In genomic region chr2:29629495-29629894, GRCh38 we compare ENCODE assay signal across 30 cellular contexts.
"Had no signal": no experiment of that assay in that cellular context is flagged by ENCODE, and none has a peak within 500 bp of the region (broad histone marks: within the 10 kb centered on the region; RNA-seq: fewer than 3 reads in every experiment).

No MANE protein-coding gene starts in this region.

- H3K27me3 ChIP-seq: body of pancreas, cardiac muscle cell, colonic mucosa, neural progenitor cell, sigmoid colon, stomach, thyroid gland, upper lobe of left lung, vagina had no signal

- H3K9ac ChIP-seq: neural progenitor cell, parathyroid adenoma had no signal

- H3K9me3 ChIP-seq: body of pancreas, colonic mucosa, heart right ventricle, left ventricle myocardium inferior, psoas muscle, sigmoid colon, stomach, thyroid gland, upper lobe of left lung, vagina had no signal

- H3K4me3 ChIP-seq: body of pancreas, cardiac muscle cell, colonic mucosa, heart right ventricle, left ventricle myocardium inferior, neural progenitor cell, psoas muscle, sigmoid colon, smooth muscle cell, stomach, thyroid gland, upper lobe of left lung, vagina had no signal

- H3K4me1 ChIP-seq: colonic mucosa, neural progenitor cell, parathyroid adenoma, psoas muscle, thyroid gland, upper lobe of left lung, vagina had no signal

- H2AFZ ChIP-seq: neural progenitor cell, parathyroid adenoma had no signal

- DNase-seq: activated CD4-positive, alpha-beta T cell treated with anti-CD3 and anti-CD28 coated beads for 48 hours; activated CD4-positive, alpha-beta T cell treated with anti-CD3 and anti-CD28 coated beads, Interleukin-2, amount 50 U/mL, for 48 hours; activated CD8-positive, alpha-beta memory T cell treated with anti-CD3 and anti-CD28 coated beads for 24 hours; activated effector memory CD4-positive, alpha-beta T cell treated with Interleukin-2 at 50 U/mL for 16 hours; activated naive CD4-positive, alpha-beta T cell treated with Interleukin-2 at 50 U/mL for 16 hours; aorta; cerebellar nuclear complex; colonic mucosa; effector memory CD4-positive, alpha-beta T cell; left ventricle myocardium inferior; naive thymus-derived CD4-positive, alpha-beta T cell; occipital lobe; psoas muscle; sigmoid colon; stimulated activated CD4-positive, alpha-beta T cell treated with anti-CD3 and anti-CD28 coated beads, Interleukin-1b, Interleukin-23, amount 100 ng/mL, for 48 hours; stimulated activated CD4-positive, alpha-beta T cell treated with anti-CD3 and anti-CD28 coated beads, Interleukin-4, amount 100 ng/mL, for 4 hours; stimulated activated CD8-positive, alpha-beta memory T cell treated with anti-CD3 and anti-CD28 coated beads, Interleukin-4, amount 100 ng/mL, for 48 hours had no signal

- ATAC-seq: activated CD4-positive, CD25-positive, alpha-beta regulatory T cell treated with anti-CD3 and anti-CD28 coated beads, Interleukin-2, amount 50 U/mL, for 24 hours; body of pancreas; naive thymus-derived CD4-positive, alpha-beta T cell; psoas muscle; stimulated activated memory B cell treated with anti-CD40 and anti-IgM and Interleukin-4, amounts not matched to agents 10 μg/mL and 1 μg/mL and 100 μg/mL, for 72 hours had no signal

- H3K36me3 ChIP-seq: cardiac muscle cell, colonic mucosa, heart right ventricle, left ventricle myocardium inferior, neural progenitor cell, sigmoid colon, stomach, thyroid gland, upper lobe of left lung, vagina had no signal

- H3K4me2 ChIP-seq: neural progenitor cell, smooth muscle cell had no signal

- H3K27ac ChIP-seq: body of pancreas, cardiac muscle cell, colonic mucosa, heart right ventricle, left ventricle myocardium inferior, neural progenitor cell, parathyroid adenoma, psoas muscle, stomach, thyroid gland, upper lobe of left lung, vagina, VCaP had no signal

- H3K79me2 ChIP-seq: parathyroid adenoma had no signal
